ENCODE assay signal across 9 cellular contexts in the genomic region with DNA sequence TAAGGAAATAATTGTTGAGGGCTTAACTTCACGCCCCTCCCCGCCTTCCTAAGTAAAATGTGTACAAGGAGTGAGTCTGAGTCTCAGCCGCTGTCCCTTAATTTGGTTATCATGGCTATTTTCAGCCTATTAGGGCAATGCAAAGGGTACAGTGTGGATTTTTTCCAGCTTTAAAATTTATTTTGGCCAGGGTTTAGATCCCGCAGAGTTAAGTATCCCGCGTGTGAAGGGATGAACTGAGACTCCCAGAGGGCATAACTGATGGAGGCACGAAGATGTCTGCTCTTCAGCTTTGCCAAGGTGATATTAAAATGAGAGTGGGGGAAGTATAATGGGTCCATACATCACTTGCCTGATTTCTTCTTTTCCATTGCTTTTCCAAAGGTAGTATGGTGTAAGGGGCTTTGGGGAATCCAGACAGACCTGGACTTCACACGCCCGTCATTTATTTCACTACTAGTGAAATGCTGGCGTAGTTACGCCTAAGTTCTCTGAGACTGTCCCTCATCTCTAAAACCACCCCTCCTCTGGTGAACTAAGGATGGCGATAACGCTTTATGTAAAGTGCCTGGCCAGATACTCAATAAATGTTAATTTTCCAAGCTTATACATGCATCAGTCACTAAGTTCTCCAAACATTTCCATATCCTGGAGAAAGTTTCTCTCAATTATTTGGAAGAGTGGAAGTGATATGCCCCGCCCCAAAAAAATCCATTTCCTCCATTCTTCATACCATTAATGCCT. TPM values are rescaled to one million over a fixed set of nuclear protein-coding genes. Genes with fewer than 3 reads are reported as not detected.
DNase-seq lines count a peak whose midpoint lies in the region; ATAC-seq, FAIRE-seq and TF ChIP-seq lines count a peak whose summit lies in the region.
"Had no signal": no experiment of that assay in that cellular context is flagged by ENCODE, and none has a peak within 500 bp of the region (broad histone marks: within the 10 kb centered on the region; RNA-seq: fewer than 3 reads in every experiment).

No MANE protein-coding gene starts in this region.

- WGBS in HepG2 (ENCODE audit: low lambda C conversion rate) = 42% methylated on average over 14 of the region's 14 CpGs

- H3K9ac ChIP-seq in HepG2 (ENCODE audit: insufficient read depth, low read depth, low read length) = peak overlapping the region; percentile 55; the same call in 1 of the 2 replicates

- H3K9me3 Mint-ChIP-seq in activated CD4-positive, alpha-beta T cell treated with anti-CD3 and anti-CD28 coated beads, Interleukin-2, amount 10 ng/mL, durations not matched to agents 24 days and 14 days = no peaks in the 10 kb centered on the region
- no peaks in the 10 kb centered on the region for H3K9me3 Mint-ChIP-seq in activated naive CD8-positive, alpha-beta T cell treated with anti-CD3 and anti-CD28 coated beads, Interleukin-2, amount 50 U/mL, for 24 hours

- H3K27me3 ChIP-seq in HepG2 (ENCODE audit: control insufficient read depth in 1 of 2, insufficient read depth in 2 of 2, low read length in 2 of 2) (peaks cover 0 to 36% of the 10 kb centered on the region in 2 experiments; a peak in 2 of 5 replicates), thoracic aorta (replicated peaks; ENCODE audit: insufficient read depth) (no peaks in the 10 kb centered on the region)

- POLR2A ChIA-PET in HepG2 (lab: Yijun Ruan, JAX) = interaction anchor here (1.4 kb wide), 1 partner anchor 14 kb away, joined by 4 read pairs; no protein-coding TSS in a partner anchor

- no peak for ATAC-seq in activated naive CD8-positive, alpha-beta T cell treated with anti-CD3 and anti-CD28 coated beads, Interleukin-2, amount 50 U/mL, for 24 hours
- ATAC-seq in HepG2 (no peak), thoracic aorta (ENCODE audit: insufficient number of reproducible peaks, low FRiP score, low read depth) (no peak), GM21576 (IDR thresholded peaks at IDR 0.05; ENCODE audit: unreplicated experiment) (no peak), HG03342 (IDR thresholded peaks at IDR 0.05; ENCODE audit: unreplicated experiment) (no peak)

- no peak overlapping the region for H2AFZ ChIP-seq in HepG2 (ENCODE audit: low read length)

- peaks cover 35% of the 10 kb centered on the region for H3K27me3 Mint-ChIP-seq in activated CD4-positive, alpha-beta T cell treated with anti-CD3 and anti-CD28 coated beads, Interleukin-2, amount 10 ng/mL, durations not matched to agents 24 days and 14 days
- H3K27me3 Mint-ChIP-seq in activated naive CD8-positive, alpha-beta T cell treated with anti-CD3 and anti-CD28 coated beads, Interleukin-2, amount 50 U/mL, for 24 hours = peaks cover 20% of the 10 kb centered on the region

- H3K4me3 ChIP-seq in HepG2 (replicated peaks in 1 of 3; ENCODE audit: insufficient read depth in 1 of 3, low read depth in 2 of 3, low read length in 3 of 3) = peak overlapping the region; percentile 77 to 98 (median 87); a peak in 5 of 6 replicates
- peak overlapping the region; percentile 92 for H3K4me3 ChIP-seq in thoracic aorta

- H3K36me3 Mint-ChIP-seq in activated CD4-positive, alpha-beta T cell treated with anti-CD3 and anti-CD28 coated beads, Interleukin-2, amount 10 ng/mL, durations not matched to agents 24 days and 14 days (ENCODE audit: low read depth) = peaks cover 4% of the 10 kb centered on the region
- no peaks in the 10 kb centered on the region for H3K36me3 Mint-ChIP-seq in activated naive CD8-positive, alpha-beta T cell treated with anti-CD3 and anti-CD28 coated beads, Interleukin-2, amount 50 U/mL, for 24 hours (ENCODE audit: low read depth)

- H3K79me2 ChIP-seq in HepG2 (ENCODE audit: insufficient read depth, low read length) = peaks cover 4% of the 10 kb centered on the region

- H3K4me1 Mint-ChIP-seq in activated CD4-positive, alpha-beta T cell treated with anti-CD3 and anti-CD28 coated beads, Interleukin-2, amount 10 ng/mL, durations not matched to agents 24 days and 14 days = peaks cover 23% of the 10 kb centered on the region
- peaks cover 37% of the 10 kb centered on the region for H3K4me1 Mint-ChIP-seq in activated naive CD8-positive, alpha-beta T cell treated with anti-CD3 and anti-CD28 coated beads, Interleukin-2, amount 50 U/mL, for 24 hours

- H3K9me3 ChIP-seq in HepG2 (ENCODE audit: low read length) = no peaks in the 10 kb centered on the region
- no peaks in the 10 kb centered on the region for H3K9me3 ChIP-seq in thoracic aorta

- TF ChIP-seq RAD21 in HepG2 (CRISPR knock-in tag; IDR thresholded peaks at IDR 0.05) = no peak

- TF ChIP-seq CTCF in HepG2 (CRISPR knock-in tag; IDR thresholded peaks at IDR 0.05) (no peak), thoracic aorta (IDR thresholded peaks at IDR 0.05) (no peak)

- CTCF ChIA-PET in HepG2 (lab: Yijun Ruan, JAX; ENCODE audit: low intra/inter-chr PET ratio, low total read pairs) = no interaction called here

- no peak for FAIRE-seq in HepG2 (lab: Jason Lieb, UNC)
- FAIRE-seq: D721Med had no signal

- TF ChIP-seq EP300 in HepG2 (IDR thresholded peaks at IDR 0.05; ENCODE audit: low read depth in 2 of 2, low read length in 2 of 2) = no peak
- no peak for TF ChIP-seq EP300 in HepG2 (CRISPR knock-in tag; IDR thresholded peaks at IDR 0.05; ENCODE audit: borderline replicate concordance)

- H3K4me3 Mint-ChIP-seq in activated CD4-positive, alpha-beta T cell treated with anti-CD3 and anti-CD28 coated beads, Interleukin-2, amount 10 ng/mL, durations not matched to agents 24 days and 14 days = peak overlapping the region; percentile 97
- peak overlapping the region; percentile 89 for H3K4me3 Mint-ChIP-seq in activated naive CD8-positive, alpha-beta T cell treated with anti-CD3 and anti-CD28 coated beads, Interleukin-2, amount 50 U/mL, for 24 hours

- intact Hi-C loops in activated CD4-positive, alpha-beta T cell treated with anti-CD3 and anti-CD28 coated beads, Interleukin-2, amount 10 ng/mL, durations not matched to agents 24 days and 14 days (cut with micrococcal nuclease) = no loop called here
- intact Hi-C loops in HepG2 (cut with micrococcal nuclease; ENCODE audit: unreplicated experiment) = no loop called here

- H3K27ac ChIP-seq in HepG2 (ENCODE audit: extremely low read length, insufficient read depth, low read length) (no peak overlapping the region), thoracic aorta (peak overlapping the region; percentile 64 to 70)

- H4K20me1 ChIP-seq in HepG2 (ENCODE audit: insufficient read depth, low read length) = peaks cover 5% of the 10 kb centered on the region; the same call in 1 of the 2 replicates

- H3K4me2 ChIP-seq in HepG2 (ENCODE audit: low read depth, low read length) = peak overlapping the region; percentile 98

- no peak for DNase-seq in activated CD4-positive, alpha-beta T cell treated with anti-CD3 and anti-CD28 coated beads, Interleukin-2, amount 10 ng/mL, durations not matched to agents 24 days and 14 days
- DNase-seq in activated CD4-positive, alpha-beta T cell treated with anti-CD3 and anti-CD28 coated beads, Interleukin-2, amount 50 U/mL, for 1 hour = no peak
- no peak for DNase-seq in activated naive CD8-positive, alpha-beta T cell treated with anti-CD3 and anti-CD28 coated beads, Interleukin-2, amount 50 U/mL, for 24 hours
- no peak for DNase-seq in HepG2 (ENCODE audit: low spot score)
- no peak for DNase-seq in thoracic aorta (ENCODE audit: low spot score)
- DNase-seq in AG08396 (ENCODE audit: low spot score) = no peak

- in situ Hi-C loops in HepG2 (cut with HindIII; ENCODE audit: extremely low pct_ligation_motif_present, low pct_unique_long_range_greater_than_20kb) = no loop called here

- BruUV-seq in HepG2 (replicated peaks; lab: Mats Ljungman, UMichigan) = no TSS peak

- no peak for TF ChIP-seq POLR2A in HepG2 (IDR thresholded peaks at IDR 0.05; ENCODE audit: insufficient read depth in 1 of 2, low read depth in 2 of 2, low read length in 2 of 2)

- no peak overlapping the region for H3K27ac Mint-ChIP-seq in activated CD4-positive, alpha-beta T cell treated with anti-CD3 and anti-CD28 coated beads, Interleukin-2, amount 10 ng/mL, durations not matched to agents 24 days and 14 days
- H3K27ac Mint-ChIP-seq in activated naive CD8-positive, alpha-beta T cell treated with anti-CD3 and anti-CD28 coated beads, Interleukin-2, amount 50 U/mL, for 24 hours = peak overlapping the region; percentile 83

- H3K36me3 ChIP-seq in HepG2 (replicated peaks in 1 of 2; ENCODE audit: control insufficient read depth in 1 of 2, insufficient read depth in 2 of 2, low read length in 2 of 2) = no peaks in the 10 kb centered on the region; a peak in 1 of 5 replicates
- no peaks in the 10 kb centered on the region for H3K36me3 ChIP-seq in thoracic aorta

- H3K4me1 ChIP-seq in HepG2 (ENCODE audit: insufficient read depth, low read length) (peaks cover 35% of the 10 kb centered on the region), thoracic aorta (ENCODE audit: control insufficient read depth in 1 of 2, low read depth in 2 of 2) (peaks cover 13 to 48% of the 10 kb centered on the region in 2 donors)

RNA-seq across cellular contexts. Expression of a gene that starts 0.9 kb away (rescaled TPM):
- total RNA-seq in activated CD4-positive, alpha-beta T cell treated with anti-CD3 and anti-CD28 coated beads, Interleukin-2, amount 10 ng/mL, durations not matched to agents 24 days and 14 days = 18.1 and 20.9 TPM in 2 replicates
- total RNA-seq in HepG2 (2016; rRNA removed; fragmentation: Illumina TruSeq; extraction: Trizol) (27.6 and 45.5 TPM in 2 replicates), thoracic aorta (10 to 100 TPM; 35.1 to 73.8 TPM)
- 1.4 and 1.6 TPM in 2 replicates for total RNA-seq in HepG2 (2016; cell fraction: cytosol; rRNA removed; fragmentation: Illumina TruSeq; extraction: Trizol; ENCODE audit: low read depth)
- total RNA-seq in HepG2 (2016; cell fraction: insoluble cytoplasmic fraction; rRNA removed; fragmentation: Illumina TruSeq; extraction: Trizol) = 30.3 and 40.5 TPM in 2 replicates
- 3.8 and 4.9 TPM in 2 replicates for total RNA-seq in HepG2 (2016; cell fraction: membrane; rRNA removed; fragmentation: Illumina TruSeq; extraction: Trizol)
- 22.6 and 23.6 TPM in 2 replicates for total RNA-seq in HepG2 (2016; cell fraction: nucleus; rRNA removed; fragmentation: Illumina TruSeq; extraction: Trizol)
- polyA plus RNA-seq in HepG2 (2011; rRNA removed) = 19.3 and 20.4 TPM in 2 replicates
- polyA plus RNA-seq in HepG2 (2011; cell fraction: cytosol; rRNA removed) = 9.9 and 15.0 TPM in 2 replicates
- 11.9 and 12.7 TPM in 2 replicates for polyA plus RNA-seq in HepG2 (2011; cell fraction: nucleus; rRNA removed)
- polyA plus RNA-seq in HepG2 (2012) = 12.8 and 16.4 TPM in 2 replicates
- polyA plus RNA-seq in HepG2 (2016; cell fraction: cytosol; fragmentation: Illumina TruSeq; extraction: Trizol; ENCODE audit: low read depth) = 0.72 and 0.78 TPM in 2 replicates
- polyA plus RNA-seq in HepG2 (2016; cell fraction: insoluble cytoplasmic fraction; fragmentation: Illumina TruSeq; extraction: Trizol; ENCODE audit: low read depth) = 27.2 and 30.5 TPM in 2 replicates
- polyA plus RNA-seq in HepG2 (2016; cell fraction: membrane; fragmentation: Illumina TruSeq; extraction: Trizol; ENCODE audit: low read depth) = 2.1 and 2.7 TPM in 2 replicates
- polyA plus RNA-seq in HepG2 (2016; cell fraction: nucleus; fragmentation: Illumina TruSeq; extraction: Trizol; ENCODE audit: insufficient read depth, low read depth) = 17.1 and 19.7 TPM in 2 replicates
- 10.8 and 29.9 TPM in 2 replicates for polyA minus RNA-seq in HepG2 (2011; rRNA and poly(A)+ RNA removed; ENCODE audit: low replicate concordance)
- 13.7 and 15.9 TPM in 2 replicates for polyA minus RNA-seq in HepG2 (2011; cell fraction: cytosol; rRNA and poly(A)+ RNA removed)
- polyA minus RNA-seq in HepG2 (2011; cell fraction: nucleus; rRNA and poly(A)+ RNA removed) = 24.5 and 33.8 TPM in 2 replicates

RNA-seq across cellular contexts. Expression of a gene that starts 39.0 kb away (rescaled TPM):
- 94.1 and 98.7 TPM in 2 replicates for total RNA-seq in activated CD4-positive, alpha-beta T cell treated with anti-CD3 and anti-CD28 coated beads, Interleukin-2, amount 10 ng/mL, durations not matched to agents 24 days and 14 days
- total RNA-seq in HepG2 (2016; rRNA removed; fragmentation: Illumina TruSeq; extraction: Trizol) = 184 and 289 TPM in 2 replicates
- total RNA-seq in HepG2 (2016; cell fraction: cytosol; rRNA removed; fragmentation: Illumina TruSeq; extraction: Trizol; ENCODE audit: low read depth) = 17.9 and 18.3 TPM in 2 replicates
- total RNA-seq in HepG2 (2016; cell fraction: insoluble cytoplasmic fraction; rRNA removed; fragmentation: Illumina TruSeq; extraction: Trizol) = 187 and 287 TPM in 2 replicates
- total RNA-seq in HepG2 (2016; cell fraction: membrane; rRNA removed; fragmentation: Illumina TruSeq; extraction: Trizol) = 57.6 and 59.8 TPM in 2 replicates
- total RNA-seq in HepG2 (2016; cell fraction: nucleus; rRNA removed; fragmentation: Illumina TruSeq; extraction: Trizol) = 207 and 235 TPM in 2 replicates
- 127 and 132 TPM in 2 replicates for polyA plus RNA-seq in HepG2 (2011; rRNA removed)
- 79.2 and 136 TPM in 2 replicates for polyA plus RNA-seq in HepG2 (2011; cell fraction: cytosol; rRNA removed)
- polyA plus RNA-seq in HepG2 (2011; cell fraction: nucleus; rRNA removed) = 35.8 and 50.3 TPM in 2 replicates
- polyA plus RNA-seq in HepG2 (2012) = 99.3 and 122 TPM in 2 replicates
- 34.0 and 44.2 TPM in 2 replicates for polyA plus RNA-seq in HepG2 (2016; cell fraction: cytosol; fragmentation: Illumina TruSeq; extraction: Trizol; ENCODE audit: low read depth)
- 136 and 153 TPM in 2 replicates for polyA plus RNA-seq in HepG2 (2016; cell fraction: insoluble cytoplasmic fraction; fragmentation: Illumina TruSeq; extraction: Trizol; ENCODE audit: low read depth)
- polyA plus RNA-seq in HepG2 (2016; cell fraction: membrane; fragmentation: Illumina TruSeq; extraction: Trizol; ENCODE audit: low read depth) = 35.5 and 37.5 TPM in 2 replicates
- 257 and 263 TPM in 2 replicates for polyA plus RNA-seq in HepG2 (2016; cell fraction: nucleus; fragmentation: Illumina TruSeq; extraction: Trizol; ENCODE audit: insufficient read depth, low read depth)
- 118 and 499 TPM in 2 replicates for polyA minus RNA-seq in HepG2 (2011; rRNA and poly(A)+ RNA removed; ENCODE audit: low replicate concordance)
- polyA minus RNA-seq in HepG2 (2011; cell fraction: cytosol; rRNA and poly(A)+ RNA removed) = 42.6 and 62.0 TPM in 2 replicates
- 31.4 and 43.6 TPM in 2 replicates for polyA minus RNA-seq in HepG2 (2011; cell fraction: nucleus; rRNA and poly(A)+ RNA removed)
- total RNA-seq in thoracic aorta = 100 to 1,000 TPM; 368 to 529 TPM
